In genomic region chr16:83164816-83165215, GRCh38 we compare ENCODE assay signal across 3 cellular contexts.
"Had no signal": no experiment of that assay in that cellular context is flagged by ENCODE, and none has a peak within 500 bp of the region (broad histone marks: within the 10 kb centered on the region; RNA-seq: fewer than 3 reads in every experiment).

No MANE protein-coding gene starts in this region.

- H3K4me3 ChIP-seq: GM12878 had no signal

- DNase-seq: GDM1, GF-D8 had no signal

- ATAC-seq: GM12878 had no signal
